Comparison of ENCODE assay signal across 21 cellular contexts in the genomic region with DNA sequence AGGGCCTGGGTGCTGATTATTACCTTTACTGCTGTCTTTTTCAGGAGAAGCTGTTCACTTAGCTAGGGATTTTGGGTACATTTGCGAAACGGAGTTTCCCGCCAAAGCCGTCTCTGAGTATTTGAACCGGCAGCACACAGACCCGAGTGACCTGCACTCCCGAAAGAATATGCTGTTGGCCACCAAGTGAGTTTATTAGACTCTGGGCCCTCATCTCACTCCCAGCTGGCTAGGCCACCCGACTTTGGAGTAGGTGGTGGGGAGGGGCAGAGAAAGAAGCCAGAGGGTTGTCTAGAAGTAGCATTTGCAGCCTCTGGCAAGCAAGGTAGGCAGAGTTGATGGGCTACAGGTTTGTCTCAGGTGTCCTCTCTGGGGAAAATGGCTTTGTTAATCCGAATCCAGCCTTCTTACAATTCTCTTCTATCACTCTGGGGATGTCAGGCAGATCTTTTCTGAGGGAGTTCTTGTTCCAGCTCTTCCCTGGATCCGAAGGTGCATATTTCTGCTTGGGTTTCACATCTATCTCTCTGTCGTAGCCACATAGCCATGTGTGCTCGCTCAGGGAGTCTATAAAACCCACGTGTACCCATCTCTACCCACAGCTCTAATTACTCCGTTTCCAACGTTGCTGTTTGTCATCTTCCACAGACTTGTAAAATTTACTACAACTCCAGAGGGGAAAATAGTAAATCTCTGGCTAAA. TPM values are rescaled to one million over a fixed set of nuclear protein-coding genes. Genes with fewer than 3 reads are reported as not detected.
"Had no signal": no experiment of that assay in that cellular context is flagged by ENCODE, and none has a peak within 500 bp of the region (broad histone marks: within the 10 kb centered on the region; RNA-seq: fewer than 3 reads in every experiment).

No MANE protein-coding gene starts in this region.

- H3K27me3 ChIP-seq: vagina had no signal

- H3K36me3 ChIP-seq: heart left ventricle, left ventricle myocardium inferior, lower lobe of right lung, upper lobe of right lung, vagina had no signal

- H3K4me3 ChIP-seq: coronary artery, heart left ventricle, left ventricle myocardium inferior, lower lobe of right lung, psoas muscle, tibial artery, upper lobe of right lung, vagina had no signal

- H3K9me3 ChIP-seq: heart left ventricle, left ventricle myocardium inferior, lower lobe of right lung, psoas muscle, tibial artery, upper lobe of right lung, vagina had no signal

- H3K27ac ChIP-seq: coronary artery, heart left ventricle, left ventricle myocardium inferior, lower lobe of right lung, psoas muscle, tibial artery, upper lobe of right lung, vagina had no signal

- H3K27ac Mint-ChIP-seq: naive B cell, nephron progenitor cell had no signal

- H3K9me3 Mint-ChIP-seq: nephron progenitor cell had no signal

- DNase-seq: effector CD4-positive, alpha-beta T cell; foreskin melanocyte; heart left ventricle; islet precursor cell; left ventricle myocardium inferior; lower lobe of right lung; mesenchymal stem cell; naive B cell; nephron progenitor cell; psoas muscle; small intestine; stimulated activated CD4-positive, alpha-beta T cell treated with anti-CD3 and anti-CD28 coated beads, Interleukin-12 subunit alpha, Interleukin-12 subunit beta, amount 100 ng/mL, for 4 hours; stimulated activated CD4-positive, alpha-beta T cell treated with anti-CD3 and anti-CD28 coated beads, Interleukin-2, amount 100 ng/mL, for 48 hours; stimulated activated naive CD4-positive, alpha-beta T cell treated with Interleukin-2 at 50 U/mL for 16 hours; tibial artery; upper lobe of right lung had no signal

- ATAC-seq: heart left ventricle, lower lobe of right lung, psoas muscle, upper lobe of right lung had no signal

- H3K4me3 Mint-ChIP-seq: nephron progenitor cell had no signal

- H3K4me1 ChIP-seq: left ventricle myocardium inferior, lower lobe of right lung, psoas muscle, tibial artery, upper lobe of right lung, vagina had no signal

RNA-seq across cellular contexts. Expression of a gene that starts 21.6 kb away (rescaled TPM):
- total RNA-seq: dermis microvascular lymphatic vessel endothelial cell, glomerular endothelial cell, heart left ventricle, left ventricle myocardium inferior, lower lobe of right lung, omental fat pad, psoas muscle, upper lobe of right lung had no signal
- polyA plus RNA-seq: heart left ventricle, psoas muscle, small intestine had no signal
